Comparison of ENCODE assay signal across 9 cellular contexts in genomic region chr2:241950878-241951331, GRCh38.
DNase-seq lines count a peak whose midpoint lies in the region; ATAC-seq and TF ChIP-seq lines count a peak whose summit lies in the region.
"Had no signal": no experiment of that assay in that cellular context is flagged by ENCODE, and none has a peak within 500 bp of the region (broad histone marks: within the 10 kb centered on the region; RNA-seq: fewer than 3 reads in every experiment).

No MANE protein-coding gene starts in this region.

- H3K36me3 ChIP-seq in SJCRH30 (no peaks in the 10 kb centered on the region), upper lobe of left lung (no peaks in the 10 kb centered on the region)

- no peaks in the 10 kb centered on the region for H3K27me3 Mint-ChIP-seq in activated naive CD4-positive, alpha-beta T cell treated with anti-CD3 and anti-CD28 coated beads for 36 hours (ENCODE audit: low read depth)
- H3K27me3 Mint-ChIP-seq in glutamatergic neuron (ENCODE audit: unreplicated experiment): peaks cover 7% of the 10 kb centered on the region
- H3K27me3 Mint-ChIP-seq: activated naive CD8-positive, alpha-beta T cell had no signal

- ATAC-seq in upper lobe of left lung (ENCODE audit: low FRiP score in 2 of 2): peak; percentile 49 to 82
- ATAC-seq in GM21367 (IDR thresholded peaks at IDR 0.05; ENCODE audit: unreplicated experiment): no peak

- H3K27ac Mint-ChIP-seq in activated naive CD4-positive, alpha-beta T cell treated with anti-CD3 and anti-CD28 coated beads for 36 hours: no peak overlapping the region
- no peak overlapping the region for H3K27ac Mint-ChIP-seq in glutamatergic neuron (ENCODE audit: unreplicated experiment)
- H3K27ac Mint-ChIP-seq: activated naive CD8-positive, alpha-beta T cell had no signal

- TF ChIP-seq POLR2A in upper lobe of left lung (IDR thresholded peaks at IDR 0.05): no peak

- intact Hi-C loops in activated naive CD4-positive, alpha-beta T cell treated with anti-CD3 and anti-CD28 coated beads for 36 hours (cut with micrococcal nuclease): no loop called here
- intact Hi-C loops in posterior cingulate gyrus (cut with DNase I): no loop called here

- DNase-seq in DMS153 (lab: John Stamatoyannopoulos, UW) (peak; percentile 55), SJCRH30 (peak; percentile 80 to 86), glutamatergic neuron (peak; percentile 94), posterior cingulate gyrus (peak; percentile 66 to 96 (median 84)), upper lobe of left lung (peak; percentile 68 to 80)
- DNase-seq in activated naive CD4-positive, alpha-beta T cell treated with anti-CD3 and anti-CD28 coated beads for 36 hours: peak; percentile 71

- H3K4me1 Mint-ChIP-seq in activated naive CD4-positive, alpha-beta T cell treated with anti-CD3 and anti-CD28 coated beads for 36 hours (ENCODE audit: low read depth): peaks cover 7% of the 10 kb centered on the region
- no peaks in the 10 kb centered on the region for H3K4me1 Mint-ChIP-seq in glutamatergic neuron (ENCODE audit: low read depth, unreplicated experiment)

- no peak for TF ChIP-seq EP300 in Ishikawa (IDR thresholded peaks at IDR 0.05; ENCODE audit: borderline replicate concordance)
- TF ChIP-seq EP300 in upper lobe of left lung (IDR thresholded peaks at IDR 0.05): no peak

- CTCF ChIA-PET in activated naive CD4-positive, alpha-beta T cell treated with anti-CD3 and anti-CD28 coated beads for 36 hours (lab: Charles Lee): interaction anchor here (0.6 to 2.4 kb wide), 11 partner anchors 9 to 91 kb away, joined by 3 to 13 read pairs (median 3); no protein-coding TSS in a partner anchor

- peak; percentile 97 for TF ChIP-seq RAD21 in Ishikawa (IDR thresholded peaks at IDR 0.05; ENCODE audit: low read depth)

- H3K36me3 Mint-ChIP-seq in activated naive CD4-positive, alpha-beta T cell treated with anti-CD3 and anti-CD28 coated beads for 36 hours (ENCODE audit: low read depth): no peaks in the 10 kb centered on the region
- H3K36me3 Mint-ChIP-seq in glutamatergic neuron (ENCODE audit: unreplicated experiment): peaks cover 16% of the 10 kb centered on the region
- H3K36me3 Mint-ChIP-seq: activated naive CD8-positive, alpha-beta T cell had no signal

- peak; percentile 87 for TF ChIP-seq CTCF in glutamatergic neuron (IDR thresholded peaks at IDR 0.05; ENCODE audit: partially characterized antibody, unreplicated experiment)
- peak; percentile 81 to 90 (median 86) for TF ChIP-seq CTCF in upper lobe of left lung (IDR thresholded peaks at IDR 0.05)

- H3K27ac ChIP-seq in SJCRH30 (no peak overlapping the region), upper lobe of left lung (no peak overlapping the region)

- H3K9me3 ChIP-seq in SJCRH30 (replicated peaks) (0 out of 2 replicates have a peak, but pooled peaks cover 2% of the 10 kb centered on the region), upper lobe of left lung (no peaks in the 10 kb centered on the region)

- H3K27me3 ChIP-seq in SJCRH30 (no peaks in the 10 kb centered on the region), upper lobe of left lung (no peaks in the 10 kb centered on the region)

- H3K4me1 ChIP-seq in SJCRH30 (no peaks in the 10 kb centered on the region), upper lobe of left lung (peaks cover 7 to 11% (median 10%) of the 10 kb centered on the region in 4 donors)

- no peaks in the 10 kb centered on the region for H3K9me3 Mint-ChIP-seq in activated naive CD4-positive, alpha-beta T cell treated with anti-CD3 and anti-CD28 coated beads for 36 hours
- peaks cover 4% of the 10 kb centered on the region for H3K9me3 Mint-ChIP-seq in glutamatergic neuron (ENCODE audit: unreplicated experiment)

- H3K4me3 ChIP-seq in SJCRH30 (no peak overlapping the region), upper lobe of left lung (peak overlapping the region in 2 of 4 donors; percentile 13 to 16)

- WGBS in upper lobe of left lung, 2 donors: 10 to 26% methylated on average over 11 to 25 of the region's 26 CpGs

- no peak overlapping the region for H3K4me3 Mint-ChIP-seq in activated naive CD4-positive, alpha-beta T cell treated with anti-CD3 and anti-CD28 coated beads for 36 hours
- H3K4me3 Mint-ChIP-seq in glutamatergic neuron (ENCODE audit: unreplicated experiment): no peak overlapping the region
- H3K4me3 Mint-ChIP-seq: activated naive CD8-positive, alpha-beta T cell had no signal

TF ChIP-seq in Ishikawa, 13 proteins besides CTCF, POLR2A, EP300 and RAD21:
- 0 out of 2 replicates have a peak, but pooled peaks have one; percentile 16 for TF ChIP-seq TEAD4 (IDR thresholded peaks at IDR 0.05)
- TF ChIP-seq NFIC (IDR thresholded peaks at IDR 0.05): no peak
- no peak for TF ChIP-seq EGR1 (IDR thresholded peaks at IDR 0.05)
